In the genomic region with DNA sequence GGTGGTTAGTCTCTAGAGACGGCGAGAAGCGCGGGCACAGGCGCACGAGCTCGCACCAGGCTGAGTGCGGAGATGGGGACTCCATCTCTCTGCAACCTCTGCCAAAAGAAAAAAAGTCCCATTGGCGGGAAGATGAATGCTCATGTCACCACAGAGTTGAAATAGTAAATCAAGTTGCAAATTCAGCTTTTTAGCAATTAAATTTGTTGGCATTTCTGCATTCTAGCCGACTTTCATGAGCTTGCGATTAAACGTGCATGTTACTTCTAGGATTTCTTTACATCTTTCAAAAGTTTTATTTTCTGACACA, we compare ENCODE assay signal across 8 cellular contexts. TPM values are rescaled to one million over a fixed set of nuclear protein-coding genes. Genes with fewer than 3 reads are reported as not detected.
A peak's percentile ranks its signal among the peaks of the same experiment; 100 is the strongest.
DNase-seq lines count a peak whose midpoint lies in the region; ATAC-seq, FAIRE-seq and TF ChIP-seq lines count a peak whose summit lies in the region.

No MANE protein-coding gene starts in this region.

- H3K36me3 ChIP-seq in GM12878 (ENCODE audit: control insufficient read depth in 2 of 2, insufficient read depth in 2 of 2, low read length in 1 of 2) (peaks cover 0 to 2% of the 10 kb centered on the region in 2 experiments; a peak in 1 of 4 replicates), stomach smooth muscle (ENCODE audit: control insufficient read depth in 2 of 2, insufficient read depth in 2 of 2, low read length in 2 of 2) (peaks cover 0 to 3% of the 10 kb centered on the region in 2 donors)

- H3K4me3 ChIP-seq in GM12864 (ENCODE audit: low read depth, low read length) = peak overlapping the region; percentile 87
- peak overlapping the region; percentile 92 for H3K4me3 ChIP-seq in GM12878
- peak overlapping the region; percentile 91 to 98 for H3K4me3 ChIP-seq in stomach smooth muscle (ENCODE audit: low read length in 2 of 2)

- no peak for TF ChIP-seq POLR2A in GM12878 (IDR thresholded peaks at IDR 0.05; ENCODE audit: low read depth, low read length)

- intact Hi-C loops in GM12878 (cut with micrococcal nuclease; ENCODE audit: unreplicated experiment) = no loop called here

- no peak for TF ChIP-seq RAD21 in GM12878 (IDR thresholded peaks at IDR 0.05; ENCODE audit: insufficient read depth, low read depth, low read length)

- H3K27me3 ChIP-seq in GM12878 (replicated peaks in 1 of 2; ENCODE audit: control insufficient read depth in 2 of 2, insufficient read depth in 2 of 2, low read length in 1 of 2) (no peaks in the 10 kb centered on the region), stomach smooth muscle (ENCODE audit: control insufficient read depth in 1 of 2, insufficient read depth in 2 of 2, low read length in 2 of 2) (no peaks in the 10 kb centered on the region)

- TF ChIP-seq CTCF in GM12864 (IDR thresholded peaks at IDR 0.05; ENCODE audit: low read depth, low read length, missing control alignments) (no peak), GM12878 (IDR thresholded peaks at IDR 0.05 in 2 of 3, conservative IDR thresholded peaks at IDR 0.05 in 1 of 3; ENCODE audit: control insufficient read depth in 2 of 3, extremely low read depth in 1 of 3, insufficient read depth in 1 of 3, low read depth in 3 of 3, low read length in 3 of 3) (no peak)

- H3K27ac ChIP-seq in GM12878 (ENCODE audit: control insufficient read depth, insufficient read depth) (peak overlapping the region; percentile 92), stomach smooth muscle (ENCODE audit: low read length) (peak overlapping the region; percentile 72)

- H3K4me1 ChIP-seq in GM12878 (ENCODE audit: control insufficient read depth, insufficient read depth, low read length) (peaks cover 5% of the 10 kb centered on the region; the same call in 1 of the 2 replicates), stomach smooth muscle (ENCODE audit: control insufficient read depth, insufficient read depth, low read length) (peaks cover 5% of the 10 kb centered on the region)

- peak overlapping the region; percentile 85 for H3K4me2 ChIP-seq in GM12878 (ENCODE audit: control insufficient read depth, insufficient read depth)

- H3K79me2 ChIP-seq in GM12878 (ENCODE audit: control insufficient read depth, insufficient read depth, low read length) = peaks cover 42% of the 10 kb centered on the region

- no peak for TF ChIP-seq EP300 in GM12878 (IDR thresholded peaks at IDR 0.05; ENCODE audit: borderline replicate concordance in 1 of 2, control insufficient read depth in 1 of 2, low read depth in 2 of 2, low read length in 2 of 2)

- SMC1A ChIA-PET in GM12878 (lab: Charles Lee; ENCODE audit: uncharacterized antibody, unreplicated experiment) = interaction anchor here (0.8 to 5.8 kb wide), 5 partner anchors 9 to 19 kb away, joined by 4 to 44 read pairs (median 14); partner anchors contain the start of genes ASB3 and ERLEC1

- no TSS peak for BruUV-seq in GM12878 (replicated peaks; lab: Mats Ljungman, UMichigan)

- H2AFZ ChIP-seq in GM12878 (ENCODE audit: control insufficient read depth, low read depth, low read length) = peak overlapping the region; percentile 98

- H3K9me3 ChIP-seq in GM12878 (replicated peaks; ENCODE audit: control insufficient read depth, insufficient read depth, low read length) (no peaks in the 10 kb centered on the region; the same call in 2 of the 3 replicates), stomach smooth muscle (ENCODE audit: control insufficient read depth in 2 of 2, low read length in 2 of 2) (no peaks in the 10 kb centered on the region)

- H3K9ac ChIP-seq in GM12878 (ENCODE audit: control insufficient read depth, insufficient read depth, low read length) = peak overlapping the region; percentile 90
- H3K9ac ChIP-seq in stomach smooth muscle (ENCODE audit: low read length in 2 of 2) = peak overlapping the region; percentile 89 to 93

- POLR2A ChIA-PET in GM12878 (lab: Charles Lee) = interaction anchor here (0.5 to 3.4 kb wide), 6 partner anchors 8 to 385 kb away, joined by 3 to 37 read pairs (median 10); partner anchors contain the start of genes ASB3, ERLEC1 and PSME4

- WGBS in GM12878 (ENCODE audit: insufficient coverage, insufficient replicate concordance, low lambda C conversion rate, missing lambda C conversion rate) = under 1% methylated on average over 12 of the region's 12 CpGs

- CTCF ChIA-PET in GM12878 (lab: Yijun Ruan, JAX) = interaction anchor here (0.7 to 2.6 kb wide), 7 partner anchors 9 to 56 kb away, joined by 3 to 14 read pairs (median 4); partner anchors contain the start of genes ASB3 and ERLEC1

- ATAC-seq in HG02798 (IDR thresholded peaks at IDR 0.05; ENCODE audit: poor library complexity, unreplicated experiment) = peak; percentile 53
- ATAC-seq in GM12878 = peak; percentile 76

- in situ Hi-C loops in ACHN (cut with HindIII; ENCODE audit: low pct_ligation_motif_present, low pct_unique_long_range_greater_than_20kb, low sequenced_read_pairs) (no loop called here), GM12878 (cut with MboI) (no loop called here)

- RAD21 ChIA-PET in GM12878 (lab: Charles Lee; ENCODE audit: unreplicated experiment) = interaction anchor here (0.9 to 2.4 kb wide), 3 partner anchors 16 to 344 kb away, joined by 3 to 12 read pairs (median 9); partner anchors contain the start of genes ASB3 and ERLEC1

- FAIRE-seq in GM12878 (lab: Jason Lieb, UNC) = no peak

- H4K20me1 ChIP-seq in GM12878 (ENCODE audit: control insufficient read depth, insufficient read depth) = no peaks in the 10 kb centered on the region

- peak; percentile 75 for DNase-seq in ACHN
- no peak for DNase-seq in GM12864 (ENCODE audit: low read depth)
- peak; percentile 37 for DNase-seq in NCI-H2107 (lab: John Stamatoyannopoulos, UW)
- no peak for DNase-seq in GM12878 (ENCODE audit: low read depth, low spot score)
- DNase-seq in kidney glomerular epithelial cell (lab: John Stamatoyannopoulos, UW) = peak; percentile 29
- DNase-seq in GM19240 (ENCODE audit: insufficient read length, low spot score) = no peak

RNA-seq across cellular contexts. Expression of gene CHAC2, which starts 0.6 kb away (rescaled TPM):
- 1.0 and 1.5 TPM in 2 replicates for total RNA-seq in GM12878 (2013; cell fraction: nucleolus; rRNA removed)
- total RNA-seq in GM12878 (2014; rRNA removed) (13.5 and 16.5 TPM in 2 replicates), GM12878 (2014; rRNA removed; fragmentation: Illumina TruSeq; extraction: Trizol) (25.8 TPM in 2 replicates), GM12878 (2021) (14.1 and 16.0 TPM in 2 replicates)
- polyA plus RNA-seq in GM12878 (2011; ENCODE audit: low read depth) = 5.6 TPM
- polyA plus RNA-seq in GM12878 (2011; rRNA removed) (11.0 and 17.6 TPM in 2 replicates), GM12878 (2014; fragmentation: Illumina TruSeq; extraction: Trizol) (23.9 and 24.1 TPM in 2 replicates), GM12878 (2014; fragmentation: Nextera tagmentation; extraction: Ambion mirVana) (10 to 100 TPM; 37.8 to 50.8 TPM), GM12878 (2014; rRNA removed) (14.4 and 14.5 TPM in 2 replicates), GM12878 (2016; fragmentation: Nextera tagmentation; extraction: Ambion mirVana) (10 to 100 TPM; 60.2 to 67.6 TPM)
- polyA plus RNA-seq in GM12878 (2011; cell fraction: cytosol; rRNA removed) = 4.2 and 5.0 TPM in 2 replicates
- 2.5 and 2.9 TPM in 2 replicates for polyA plus RNA-seq in GM12878 (2011; cell fraction: nucleus; rRNA removed)
- 6.6 and 8.4 TPM in 2 replicates for polyA plus RNA-seq in GM12878 (2012)
- polyA minus RNA-seq in GM12878 (2011; rRNA and poly(A)+ RNA removed) = 1.6 TPM in 2 replicates
- polyA minus RNA-seq in GM12878 (2011; cell fraction: cytosol; rRNA and poly(A)+ RNA removed) = 1.9 and 4.0 TPM in 2 replicates
- 1.2 and 1.4 TPM in 2 replicates for polyA minus RNA-seq in GM12878 (2011; cell fraction: nucleus; rRNA and poly(A)+ RNA removed)

RNA-seq across cellular contexts. Expression of gene ASB3, which starts 18.6 kb away (rescaled TPM):
- total RNA-seq in GM12878 (2013; cell fraction: nucleolus; rRNA removed) = 64.9 and 68.6 TPM in 2 replicates
- 21.9 and 24.8 TPM in 2 replicates for total RNA-seq in GM12878 (2014; rRNA removed)
- total RNA-seq in GM12878 (2014; rRNA removed; fragmentation: Illumina TruSeq; extraction: Trizol) = 22.3 and 23.3 TPM in 2 replicates
- 16.4 and 19.1 TPM in 2 replicates for total RNA-seq in GM12878 (2021)
- polyA plus RNA-seq in GM12878 (2011; ENCODE audit: low read depth) = 10.3 TPM
- polyA plus RNA-seq in GM12878 (2011; rRNA removed) = 30.9 and 39.6 TPM in 2 replicates
- polyA plus RNA-seq in GM12878 (2011; cell fraction: cytosol; rRNA removed) = 14.9 and 21.4 TPM in 2 replicates
- 31.7 and 38.6 TPM in 2 replicates for polyA plus RNA-seq in GM12878 (2011; cell fraction: nucleus; rRNA removed)
- polyA plus RNA-seq in GM12878 (2012) = 10.5 and 14.3 TPM in 2 replicates
- polyA plus RNA-seq in GM12878 (2014; fragmentation: Illumina TruSeq; extraction: Trizol) = 17.1 and 22.3 TPM in 2 replicates
- polyA plus RNA-seq in GM12878 (2014; fragmentation: Nextera tagmentation; extraction: Ambion mirVana) = 10 to 100 TPM; 19.9 to 25.6 TPM
- 13.4 and 18.5 TPM in 2 replicates for polyA plus RNA-seq in GM12878 (2014; rRNA removed)
- 10 to 100 TPM; 29.3 to 30.2 TPM for polyA plus RNA-seq in GM12878 (2016; fragmentation: Nextera tagmentation; extraction: Ambion mirVana)
- polyA minus RNA-seq in GM12878 (2011; rRNA and poly(A)+ RNA removed) = 35.2 and 37.8 TPM in 2 replicates
- 8.8 and 12.9 TPM in 2 replicates for polyA minus RNA-seq in GM12878 (2011; cell fraction: cytosol; rRNA and poly(A)+ RNA removed)
- 34.1 and 45.8 TPM in 2 replicates for polyA minus RNA-seq in GM12878 (2011; cell fraction: nucleus; rRNA and poly(A)+ RNA removed)

RNA-seq across cellular contexts. Expression of gene ERLEC1, which starts 18.7 kb away (rescaled TPM):
- total RNA-seq in GM12878 (2013; cell fraction: nucleolus; rRNA removed) = 22.7 and 24.1 TPM in 2 replicates
- total RNA-seq in GM12878 (2014; rRNA removed) = 31.8 and 34.2 TPM in 2 replicates
- 28.7 and 29.6 TPM in 2 replicates for total RNA-seq in GM12878 (2014; rRNA removed; fragmentation: Illumina TruSeq; extraction: Trizol)
- 22.5 TPM in 2 replicates for total RNA-seq in GM12878 (2021)
- 14.0 TPM for polyA plus RNA-seq in GM12878 (2011; ENCODE audit: low read depth)
- polyA plus RNA-seq in GM12878 (2011; rRNA removed) = 29.3 and 42.3 TPM in 2 replicates
- polyA plus RNA-seq in GM12878 (2011; cell fraction: cytosol; rRNA removed) = 12.5 TPM in 2 replicates
- polyA plus RNA-seq in GM12878 (2011; cell fraction: nucleus; rRNA removed) = 8.4 and 9.6 TPM in 2 replicates
- 25.3 and 26.7 TPM in 2 replicates for polyA plus RNA-seq in GM12878 (2012)
- polyA plus RNA-seq in GM12878 (2014; fragmentation: Illumina TruSeq; extraction: Trizol) = 31.2 and 37.6 TPM in 2 replicates
- polyA plus RNA-seq in GM12878 (2014; fragmentation: Nextera tagmentation; extraction: Ambion mirVana) = 10 to 100 TPM; 14.1 to 22.3 TPM
- 22.4 and 30.4 TPM in 2 replicates for polyA plus RNA-seq in GM12878 (2014; rRNA removed)
- 10 to 100 TPM; 47.8 to 52.2 TPM for polyA plus RNA-seq in GM12878 (2016; fragmentation: Nextera tagmentation; extraction: Ambion mirVana)
- polyA minus RNA-seq in GM12878 (2011; rRNA and poly(A)+ RNA removed) = 7.5 and 12.1 TPM in 2 replicates
- 4.0 and 6.8 TPM in 2 replicates for polyA minus RNA-seq in GM12878 (2011; cell fraction: cytosol; rRNA and poly(A)+ RNA removed)
- 7.7 and 10.8 TPM in 2 replicates for polyA minus RNA-seq in GM12878 (2011; cell fraction: nucleus; rRNA and poly(A)+ RNA removed)

Comparison
In these comparisons a context has a peak if more than half of its experiments do, and no peak if none do; other contexts are left out.
1. DNase-seq: peak in ACHN (single experiment), NCI-H2107 (single experiment) and kidney glomerular epithelial cell (single experiment); none in GM12864 (single experiment), GM12878 (single experiment) and GM19240 (single experiment).
2. Peak in every context shown above with its lines, with median percentiles within 50 percentile points of each other: H3K4me3 ChIP-seq.